1 cellular context compared by ENCODE assay signal in the genomic region with DNA sequence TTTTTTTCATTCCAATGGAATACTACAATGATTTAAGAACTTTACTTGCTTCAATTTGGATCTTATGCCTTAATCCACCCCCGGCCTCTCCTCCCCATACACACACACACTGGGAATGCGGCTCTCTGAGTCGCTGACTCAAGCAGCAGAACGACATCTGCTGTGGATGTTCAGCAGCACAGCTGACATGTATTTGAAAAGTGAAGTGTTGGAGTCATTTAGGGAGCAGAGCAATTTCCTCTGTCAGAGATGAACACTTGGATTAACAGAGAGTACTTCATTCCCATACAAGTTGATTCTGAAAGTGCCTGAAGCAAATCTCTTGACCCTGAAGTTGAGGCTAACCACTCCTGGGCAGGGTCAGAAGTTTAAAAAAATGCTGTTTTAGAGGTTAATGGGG.
A peak's percentile ranks its signal among the peaks of the same experiment; 100 is the strongest.
TF ChIP-seq lines count a peak whose summit lies in the region.

No MANE protein-coding gene starts in this region.

TF ChIP-seq in SK-N-SH, 30 proteins besides CTCF, POLR2A, EP300 and RAD21 (continued from another document):
- no peak for TF ChIP-seq USF1 (IDR thresholded peaks at IDR 0.05; ENCODE audit: borderline replicate concordance, low read depth)
- TF ChIP-seq ELF1 (IDR thresholded peaks at IDR 0.05): no peak
- no peak for TF ChIP-seq IRF3 (IDR thresholded peaks at IDR 0.05; ENCODE audit: low read depth, low read length)
- no peak for TF ChIP-seq MXI1 (IDR thresholded peaks at IDR 0.05; ENCODE audit: low read depth, low read length)
- TF ChIP-seq FOXJ3 (CRISPR knock-in tag; IDR thresholded peaks at IDR 0.05): no peak
- TF ChIP-seq FOXM1 (IDR thresholded peaks at IDR 0.05; ENCODE audit: low read depth): no peak
- no peak for TF ChIP-seq ZBTB33 (IDR thresholded peaks at IDR 0.05; ENCODE audit: borderline replicate concordance, low read depth)
- TF ChIP-seq REST (IDR thresholded peaks at IDR 0.05; ENCODE audit: low read depth, low read length): no peak
- TF ChIP-seq RXRA (IDR thresholded peaks at IDR 0.05; ENCODE audit: borderline replicate concordance, low read depth): no peak
- no peak for TF ChIP-seq TEAD4 (IDR thresholded peaks at IDR 0.05; ENCODE audit: borderline replicate concordance, insufficient read depth)
- 0 out of 2 replicates have a peak, but pooled peaks have one; percentile 9 for TF ChIP-seq GATA2 (CRISPR knock-in tag; IDR thresholded peaks at IDR 0.05)
- TF ChIP-seq JUND (IDR thresholded peaks at IDR 0.05): no peak
- no peak for TF ChIP-seq SIN3A (IDR thresholded peaks at IDR 0.05; ENCODE audit: borderline replicate concordance, low read depth, low read length)
- peak; percentile 72 for TF ChIP-seq CHD2 (IDR thresholded peaks at IDR 0.05; ENCODE audit: low read length, partially characterized antibody)
- TF ChIP-seq NFIC (IDR thresholded peaks at IDR 0.05; ENCODE audit: borderline replicate concordance): no peak
- TF ChIP-seq RCOR1 (IDR thresholded peaks at IDR 0.05; ENCODE audit: low read length): peak; percentile 89
